Comparison of ENCODE assay signal across 1 cellular context in genomic region chr11:128341767-128342318, GRCh38.
TF ChIP-seq lines count a peak whose summit lies in the region.

No MANE protein-coding gene starts in this region.

TF ChIP-seq in WTC11, 78 proteins besides CTCF, POLR2A, EP300 and RAD21 (continued from another document):
- no peak for TF ChIP-seq AFF4 (CRISPR knock-in tag; IDR thresholded peaks at IDR 0.05; ENCODE audit: borderline replicate concordance)
- TF ChIP-seq ZNF396 (CRISPR knock-in tag; IDR thresholded peaks at IDR 0.05; ENCODE audit: borderline replicate concordance), result no peak
- no peak for TF ChIP-seq HMGA2 (CRISPR knock-in tag; IDR thresholded peaks at IDR 0.05)
- no peak for TF ChIP-seq JAZF1 (CRISPR knock-in tag; IDR thresholded peaks at IDR 0.05)
- no peak for TF ChIP-seq MLX (CRISPR knock-in tag; IDR thresholded peaks at IDR 0.05)
- TF ChIP-seq RORB (CRISPR knock-in tag; IDR thresholded peaks at IDR 0.05), result no peak
- TF ChIP-seq ARID4B (CRISPR knock-in tag; IDR thresholded peaks at IDR 0.05; ENCODE audit: borderline replicate concordance), result no peak
